Comparison of ENCODE assay signal across 18 cellular contexts in genomic region chr7:39534599-39534998, GRCh38. TPM values are rescaled to one million over a fixed set of nuclear protein-coding genes. Genes with fewer than 3 reads are reported as not detected.
DNase-seq lines count a peak whose midpoint lies in the region; ATAC-seq and TF ChIP-seq lines count a peak whose summit lies in the region.
"Had no signal": no experiment of that assay in that cellular context is flagged by ENCODE, and none has a peak within 500 bp of the region (broad histone marks: within the 10 kb centered on the region; RNA-seq: fewer than 3 reads in every experiment).

No MANE protein-coding gene starts in this region.

- H3K27ac ChIP-seq in Peyer's patch (peak overlapping the region in 3 of 4 donors; percentile 62 to 83 (median 65)), esophagus (ENCODE audit: low read depth in 2 of 2, low read length in 1 of 2) (peak overlapping the region; percentile 37 to 57), muscle layer of duodenum (ENCODE audit: low read length) (peak overlapping the region; percentile 16), transverse colon (peak overlapping the region; percentile 51 to 69 (median 69))
- H3K27ac ChIP-seq: BLaER1 treated with 17β-estradiol and CSF1 and Interleukin-3, amounts not matched to agents 10 nM and 100 nM had no signal

- TF ChIP-seq EP300 in transverse colon (IDR thresholded peaks at IDR 0.05; ENCODE audit: low read depth), result no peak

- in situ Hi-C loops in transverse colon (cut with MboI; ENCODE audit: low pct_ligation_motif_present in 1 of 4, low pct_unique_long_range_greater_than_20kb in 1 of 4, low sequenced_read_pairs in 3 of 4), result no loop called here

- no peaks in the 10 kb centered on the region for H3K36me3 ChIP-seq in Peyer's patch
- H3K36me3 ChIP-seq in esophagus (ENCODE audit: control insufficient read depth in 2 of 2, insufficient read depth in 2 of 2, low read length in 1 of 2), result no peaks in the 10 kb centered on the region
- no peaks in the 10 kb centered on the region for H3K36me3 ChIP-seq in muscle layer of duodenum (ENCODE audit: control insufficient read depth in 1 of 2, insufficient read depth in 2 of 2, low read length in 2 of 2)
- H3K36me3 ChIP-seq in transverse colon, result no peaks in the 10 kb centered on the region
- H3K36me3 ChIP-seq: BLaER1 treated with 17β-estradiol and CSF1 and Interleukin-3, amounts not matched to agents 10 nM and 100 nM had no signal

- ATAC-seq in T-helper 17 cell, result no peak
- ATAC-seq: CD8-positive, alpha-beta T cell; HCT116 had no signal

- no peak for TF ChIP-seq CTCF in Peyer's patch (IDR thresholded peaks at IDR 0.05)
- TF ChIP-seq CTCF in transverse colon (IDR thresholded peaks at IDR 0.05), result no peak

- intact Hi-C loops in transverse colon (cut with DNase I; ENCODE audit: low total_unique reads), result loop anchor here (10.0 kb wide), 1 partner anchor 740 kb away; no protein-coding TSS in a partner anchor

- H3K4me3 ChIP-seq in Peyer's patch (no peak overlapping the region), esophagus (ENCODE audit: low read depth in 1 of 2, low read length in 2 of 2) (no peak overlapping the region), muscle layer of duodenum (ENCODE audit: low read depth in 1 of 2, low read length in 2 of 2) (no peak overlapping the region), transverse colon (no peak overlapping the region)
- H3K4me3 ChIP-seq: BLaER1 treated with 17β-estradiol and CSF1 and Interleukin-3, amounts not matched to agents 10 nM and 100 nM had no signal

- DNase-seq in Peyer's patch (no peak), transverse colon (no peak), T-helper 17 cell (no peak), putamen (ENCODE audit: low spot score) (no peak), NCI-H1092 treated with DMSO at 0.1 percent for 48 hours (lab: John Stamatoyannopoulos, UW) (no peak), NCI-H774 (lab: John Stamatoyannopoulos, UW) (no peak)
- DNase-seq: Calu3; CD8-positive, alpha-beta T cell; DMS79 treated with DMSO at 0.1 percent for 48 hours; GOT3; H7; HFFc6; IMR-90 had no signal

- no peak overlapping the region for H3K27ac Mint-ChIP-seq in T-helper 17 cell
- H3K27ac Mint-ChIP-seq: B cell; CD8-positive, alpha-beta T cell; HFFc6 had no signal

- H3K27me3 Mint-ChIP-seq in T-helper 17 cell, result peaks cover 53% of the 10 kb centered on the region

- no peaks in the 10 kb centered on the region for H3K36me3 Mint-ChIP-seq in T-helper 17 cell (ENCODE audit: low read depth)
- H3K36me3 Mint-ChIP-seq: CD8-positive, alpha-beta T cell had no signal

- H3K4me3 Mint-ChIP-seq in T-helper 17 cell, result no peak overlapping the region
- H3K4me3 Mint-ChIP-seq: B cell; CD8-positive, alpha-beta T cell; HFFc6 had no signal

- no peaks in the 10 kb centered on the region for H3K9me3 ChIP-seq in Peyer's patch
- H3K9me3 ChIP-seq in esophagus (ENCODE audit: control insufficient read depth in 2 of 2, insufficient read depth in 1 of 2, low read depth in 1 of 2, low read length in 1 of 2), result no peaks in the 10 kb centered on the region
- H3K9me3 ChIP-seq in muscle layer of duodenum (ENCODE audit: control insufficient read depth in 1 of 2, low read length in 2 of 2), result no peaks in the 10 kb centered on the region
- H3K9me3 ChIP-seq in transverse colon, result no peaks in the 10 kb centered on the region
- H3K9me3 ChIP-seq in T-helper 17 cell (ENCODE audit: control insufficient read depth, low read length, poor library complexity, severe bottlenecking), result no peaks in the 10 kb centered on the region

- no peaks in the 10 kb centered on the region for H3K27me3 ChIP-seq in Peyer's patch
- no peaks in the 10 kb centered on the region for H3K27me3 ChIP-seq in esophagus (ENCODE audit: control insufficient read depth in 1 of 2, insufficient read depth in 2 of 2, low read length in 2 of 2)
- no peaks in the 10 kb centered on the region for H3K27me3 ChIP-seq in muscle layer of duodenum (ENCODE audit: low read depth, low read length)
- H3K27me3 ChIP-seq in transverse colon, result no peaks in the 10 kb centered on the region
- H3K27me3 ChIP-seq: BLaER1 treated with 17β-estradiol and CSF1 and Interleukin-3, amounts not matched to agents 10 nM and 100 nM had no signal

- no peak for TF ChIP-seq POLR2A in Peyer's patch (IDR thresholded peaks at IDR 0.05)
- TF ChIP-seq POLR2A in transverse colon (IDR thresholded peaks at IDR 0.05), result no peak

- peaks cover 2% of the 10 kb centered on the region for H3K4me1 Mint-ChIP-seq in T-helper 17 cell
- H3K4me1 Mint-ChIP-seq: B cell had no signal

- WGBS in esophagus, 2 donors, result 68 to 86% methylated on average over 1 of the region's 1 CpG
- WGBS in transverse colon (ENCODE audit: low coverage in 1 of 2), 2 donors, result 20 to 69% methylated on average over 1 of the region's 1 CpG

- H3K4me1 ChIP-seq in Peyer's patch (peaks cover 0 to 19% (median 3%) of the 10 kb centered on the region in 4 donors), esophagus (ENCODE audit: control insufficient read depth in 2 of 2, insufficient read depth in 2 of 2, low read length in 1 of 2) (no peaks in the 10 kb centered on the region), muscle layer of duodenum (ENCODE audit: control insufficient read depth in 1 of 2, insufficient read depth in 2 of 2, low read length in 2 of 2) (no peaks in the 10 kb centered on the region), transverse colon (peaks cover 0 to 49% (median 12%) of the 10 kb centered on the region in 4 donors)

RNA-seq across cellular contexts. Expression of gene YAE1, which starts 31.6 kb away (rescaled TPM):
- 10 to 100 TPM; 14.9 to 49.6 (median 31.8) TPM for total RNA-seq in Peyer's patch
- 10 to 100 TPM; 20.8 to 30.2 TPM for polyA plus RNA-seq in esophagus
- total RNA-seq in transverse colon, result 10 to 100 TPM in 3 of 4 donors, 1 to 10 TPM in 1; 1.4 to 22.9 (median 13.3) TPM
- total RNA-seq in T-helper 17 cell, result 1 to 10 TPM; 3.7 to 6.6 TPM

Comparison
In these comparisons a context has a peak if more than half of its experiments do, and no peak if none do; other contexts are left out.
1. H3K27ac ChIP-seq: peak in every context shown above with its lines; median percentile 69 in transverse colon; 65 in Peyer's patch; 47 in esophagus; 16 in muscle layer of duodenum.